Comparison of ENCODE assay signal across 2 cellular contexts in genomic region chr5:141387557-141388311, GRCh38.
A peak's percentile ranks its signal among the peaks of the same experiment; 100 is the strongest.
TF ChIP-seq lines count a peak whose summit lies in the region.

Gene PCDHGB4, plus strand, starts transcription at chr5:141387698. Its CDS starts 187 bp downstream, at chr5:141387885.

TF ChIP-seq in IMR-90, 13 proteins besides CTCF, POLR2A, EP300 and RAD21:
- peak; percentile 7; the same call in 1 of the 2 replicates for TF ChIP-seq SMC3 (IDR thresholded peaks at IDR 0.05; ENCODE audit: low read depth, low read length)

TF ChIP-seq in H1, 55 proteins besides CTCF, POLR2A, EP300 and RAD21:
- TF ChIP-seq PHF8 (conservative IDR thresholded peaks at IDR 0.05; ENCODE audit: low read depth, low read length): 0 out of 2 replicates have a peak, but pooled peaks have one; percentile 29
- TF ChIP-seq NRF1 (IDR thresholded peaks at IDR 0.05; ENCODE audit: low read depth, low read length): peak; percentile 55
- TF ChIP-seq KDM4A (IDR thresholded peaks at IDR 0.05; ENCODE audit: low read depth, low read length, severe bottlenecking): peak; percentile 51
